25 cellular contexts compared by ENCODE assay signal in genomic region chr12:65518771-65519170, GRCh38.
DNase-seq lines count a peak whose midpoint lies in the region; ATAC-seq, FAIRE-seq and TF ChIP-seq lines count a peak whose summit lies in the region.
"Had no signal": no experiment of that assay in that cellular context is flagged by ENCODE, and none has a peak within 500 bp of the region (broad histone marks: within the 10 kb centered on the region; RNA-seq: fewer than 3 reads in every experiment).

No MANE protein-coding gene starts in this region.

- DNase-seq in PC-3 (peak; percentile 26), epithelial cell of esophagus (ENCODE audit: low read depth) (peak; percentile 64), trophoblast cell (peak; percentile 85 to 90), ascending aorta (ENCODE audit: low spot score in 2 of 2) (no peak)
- no peak for DNase-seq in activated T-cell treated with anti-CD3 and anti-CD28 coated beads, Interleukin-2, amount 50 U/mL, for 1 hour
- DNase-seq in activated CD8-positive, alpha-beta memory T cell treated with anti-CD3 and anti-CD28 coated beads for 24 hours, result no peak
- DNase-seq: activated CD4-positive, alpha-beta T cell treated with anti-CD3 and anti-CD28 coated beads for 48 hours; CD4-positive, alpha-beta T cell; DMS 273 treated with DMSO at 0.1 percent for 48 hours; effector memory CD4-positive, alpha-beta T cell; head of caudate nucleus; Kasumi-1; midbrain; NCI-H1092; NCI-H1930; NCI-H774; nephron progenitor cell; SIG-M5; uterus had no signal

- H3K23ac ChIP-seq in trophoblast cell (ENCODE audit: low read length), result no peak overlapping the region

- no peak overlapping the region for H4K12ac ChIP-seq in trophoblast cell (ENCODE audit: low read depth, low read length)

- peak overlapping the region; percentile 84 for H3K14ac ChIP-seq in trophoblast cell (ENCODE audit: low read length)

- H3K27me3 ChIP-seq in PC-3 (ENCODE audit: low read length) (no peaks in the 10 kb centered on the region), trophoblast cell (ENCODE audit: insufficient read depth, low read length) (no peaks in the 10 kb centered on the region), ascending aorta (no peaks in the 10 kb centered on the region)
- H3K27me3 ChIP-seq: suprapubic skin, uterus had no signal

- H3K9me3 ChIP-seq in PC-3 (ENCODE audit: low read length), result no peaks in the 10 kb centered on the region
- H3K9me3 ChIP-seq in trophoblast cell (ENCODE audit: insufficient read depth, low read depth, low read length), result no peaks in the 10 kb centered on the region
- no peaks in the 10 kb centered on the region for H3K9me3 ChIP-seq in ascending aorta
- H3K9me3 ChIP-seq: suprapubic skin, uterus had no signal

- ATAC-seq in PC-3 (no peak), HG02870 (IDR thresholded peaks at IDR 0.05; ENCODE audit: unreplicated experiment) (no peak)
- ATAC-seq: activated naive CD4-positive, alpha-beta T cell treated with anti-CD3 and anti-CD28 coated beads, Interleukin-2, amount 50 U/mL, for 72 hours; left lobe of liver had no signal

- H3K36me3 ChIP-seq in PC-3 (ENCODE audit: low read depth, low read length), result no peaks in the 10 kb centered on the region
- no peaks in the 10 kb centered on the region for H3K36me3 ChIP-seq in trophoblast cell (ENCODE audit: control insufficient read depth in 1 of 2, insufficient read depth in 2 of 2, low read length in 2 of 2)
- H3K36me3 ChIP-seq in ascending aorta, result no peaks in the 10 kb centered on the region
- H3K36me3 ChIP-seq: suprapubic skin, uterus had no signal

- H4K20me1 ChIP-seq in PC-3 (ENCODE audit: low read length), result no peaks in the 10 kb centered on the region

- BruUV-seq in PC-3 (replicated peaks; lab: Mats Ljungman, UMichigan), result no TSS peak

- H4K91ac ChIP-seq in trophoblast cell (ENCODE audit: low read depth, low read length), result peak overlapping the region; percentile 97

- CTCF ChIA-PET in PC-3 (lab: Charles Lee), result no interaction called here

- H3K18ac ChIP-seq in trophoblast cell (ENCODE audit: low read length), result peak overlapping the region; percentile 77

- intact Hi-C loops in PC-3 (cut with micrococcal nuclease), result no loop called here
- intact Hi-C loops in ascending aorta (cut with DNase I), result no loop called here

- peak overlapping the region; percentile 98 for H2AK5ac ChIP-seq in trophoblast cell (ENCODE audit: low read length)

- POLR2A ChIA-PET in PC-3 (lab: Charles Lee; ENCODE audit: unreplicated experiment), result interaction anchor here (0.5 kb wide), 1 partner anchor 494 kb away, joined by 3 read pairs; no protein-coding TSS in a partner anchor

- H2AFZ ChIP-seq in PC-3 (ENCODE audit: low read length) (no peak overlapping the region), trophoblast cell (ENCODE audit: insufficient read depth, low read length, poor library complexity) (no peak overlapping the region)

- H3K4me2 ChIP-seq in PC-3 (ENCODE audit: low read length) (no peak overlapping the region), trophoblast cell (ENCODE audit: low read length) (no peak overlapping the region)

- peak; percentile 98 for FAIRE-seq in G401.6 (lab: Jason Lieb, UNC)
- FAIRE-seq: astrocyte had no signal

- H3K9me2 ChIP-seq in PC-3 (replicated peaks; ENCODE audit: low read length), result no peaks in the 10 kb centered on the region

- peak overlapping the region; percentile 99 for H2BK120ac ChIP-seq in trophoblast cell (ENCODE audit: insufficient read depth, low read length, poor library complexity)

- peaks cover 59% of the 10 kb centered on the region for H3K79me1 ChIP-seq in trophoblast cell (ENCODE audit: low read length)

- H3F3A ChIP-seq in PC-3 (ENCODE audit: low read length, unreplicated experiment), result no peaks in the 10 kb centered on the region

- H3K9ac ChIP-seq in PC-3 (ENCODE audit: low read length), result no peak overlapping the region
- H3K9ac ChIP-seq in trophoblast cell (ENCODE audit: low read length), result no peak overlapping the region

- H3K4me1 ChIP-seq in PC-3 (ENCODE audit: insufficient read depth, low read length) (peaks cover 2% of the 10 kb centered on the region), trophoblast cell (ENCODE audit: control insufficient read depth in 1 of 2, insufficient read depth in 2 of 2, low read length in 2 of 2) (peaks cover 15 to 23% of the 10 kb centered on the region in 2 experiments), ascending aorta (no peaks in the 10 kb centered on the region)
- H3K4me1 ChIP-seq: suprapubic skin, uterus had no signal

- H4K8ac ChIP-seq in trophoblast cell (ENCODE audit: low read depth, low read length), result peak overlapping the region; percentile 68

- TF ChIP-seq CTCF in PC-3 (conservative IDR thresholded peaks at IDR 0.05; ENCODE audit: low read depth, low read length) (no peak), epithelial cell of esophagus (IDR thresholded peaks at IDR 0.05; ENCODE audit: insufficient read depth, low read depth, low read length, missing control alignments) (no peak), ascending aorta (IDR thresholded peaks at IDR 0.05) (no peak)

- H2BK5ac ChIP-seq in trophoblast cell (ENCODE audit: low read depth, low read length, poor library complexity), result peak overlapping the region; percentile 96

- H3K4me3 ChIP-seq in PC-3 (ENCODE audit: low read length), result no peak overlapping the region
- H3K4me3 ChIP-seq in epithelial cell of esophagus (ENCODE audit: low read length), result no peak overlapping the region
- H3K4me3 ChIP-seq in trophoblast cell (ENCODE audit: low read depth, low read length), result no peak overlapping the region
- no peak overlapping the region for H3K4me3 ChIP-seq in ascending aorta
- H3K4me3 ChIP-seq: suprapubic skin, uterus had no signal

- peak overlapping the region; percentile 91 for H2BK12ac ChIP-seq in trophoblast cell (ENCODE audit: low read length)

- no peak overlapping the region for H3K27ac ChIP-seq in PC-3 (ENCODE audit: low read length)
- peak overlapping the region; percentile 92 for H3K27ac ChIP-seq in trophoblast cell (ENCODE audit: low read depth, low read length)
- H3K27ac ChIP-seq in ascending aorta, result no peak overlapping the region
- H3K27ac ChIP-seq: suprapubic skin, uterus had no signal

- H3K4ac ChIP-seq in trophoblast cell (ENCODE audit: low read depth, low read length), result peak overlapping the region; percentile 46

- H3K79me2 ChIP-seq in PC-3 (ENCODE audit: low read length) (no peaks in the 10 kb centered on the region), trophoblast cell (ENCODE audit: control insufficient read depth, insufficient read depth, low read length, poor library complexity) (peaks cover 6% of the 10 kb centered on the region)

Comparison
In these comparisons a context has a peak if more than half of its experiments do, and no peak if none do; other contexts are left out.
1. DNase-seq: peak in PC-3 (single experiment), epithelial cell of esophagus (single experiment) and trophoblast cell (2 of 2); none in ascending aorta (0 of 2), activated T-cell treated with anti-CD3 and anti-CD28 coated beads, Interleukin-2, amount 50 U/mL, for 1 hour (single experiment) and activated CD8-positive, alpha-beta memory T cell treated with anti-CD3 and anti-CD28 coated beads for 24 hours (single experiment).